Comparison of ENCODE assay signal across 17 cellular contexts in the genomic region with DNA sequence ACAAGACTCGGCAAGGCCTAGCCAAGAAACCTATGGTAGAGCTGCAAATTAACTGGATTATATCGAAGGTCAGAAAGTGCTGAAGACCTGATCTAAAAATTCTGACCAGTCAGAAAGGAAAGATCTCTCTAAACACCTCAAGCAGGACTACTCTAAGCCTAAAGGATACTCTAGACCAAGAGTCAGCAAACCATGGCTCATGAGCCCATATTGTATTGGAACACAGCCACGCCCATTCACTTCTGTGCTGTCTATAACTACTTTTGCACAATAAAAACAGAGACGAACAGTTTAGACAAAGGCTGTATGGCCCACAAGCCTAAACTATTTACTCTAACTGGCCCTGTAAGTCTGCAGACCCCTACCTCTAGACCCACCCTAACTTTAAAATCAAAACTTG. TPM values are rescaled to one million over a fixed set of nuclear protein-coding genes. Genes with fewer than 3 reads are reported as not detected.
DNase-seq lines count a peak whose midpoint lies in the region; ATAC-seq, FAIRE-seq and TF ChIP-seq lines count a peak whose summit lies in the region.
"Had no signal": no experiment of that assay in that cellular context is flagged by ENCODE, and none has a peak within 500 bp of the region (broad histone marks: within the 10 kb centered on the region; RNA-seq: fewer than 3 reads in every experiment).

No MANE protein-coding gene starts in this region.

- H3K4me1 Mint-ChIP-seq in T-helper 17 cell (peaks cover 12% of the 10 kb centered on the region), mesothelial cell of epicardium (peaks cover 12% of the 10 kb centered on the region)

- FAIRE-seq in A549 (lab: Jason Lieb, UNC): no peak

- ATAC-seq in A549 (peak; percentile 42 to 49; a peak in 4 of 6 replicates), DND-41 (ENCODE audit: insufficient read depth, low read depth) (0 out of 3 replicates have a peak, but pooled peaks have one; percentile 25), T-helper 17 cell (no peak), HG02981 (IDR thresholded peaks at IDR 0.05; ENCODE audit: unreplicated experiment) (no peak)

- H2AFZ ChIP-seq in DND-41 (ENCODE audit: low read depth, low read length): no peak overlapping the region

- 92% methylated on average over 4 of the region's 4 CpGs for WGBS in A549 (ENCODE audit: missing lambda C conversion rate)

- H3K27me3 Mint-ChIP-seq in T-helper 17 cell (no peaks in the 10 kb centered on the region), mesothelial cell of epicardium (ENCODE audit: low read depth) (no peaks in the 10 kb centered on the region)
- H3K27me3 Mint-ChIP-seq: CD4-positive, alpha-beta memory T cell had no signal

- TF ChIP-seq CTCF in A549 (IDR thresholded peaks at IDR 0.05): no peak
- TF ChIP-seq CTCF in DND-41 (IDR thresholded peaks at IDR 0.05; ENCODE audit: borderline replicate concordance, extremely low read depth, low read length, poor library complexity, severe bottlenecking): no peak
- no peak for TF ChIP-seq CTCF in mesothelial cell of epicardium (IDR thresholded peaks at IDR 0.05; ENCODE audit: unreplicated experiment)

- H3K9me3 ChIP-seq in A549 (peaks cover 10% of the 10 kb centered on the region), DND-41 (ENCODE audit: insufficient read depth, low read length, severe bottlenecking) (no peaks in the 10 kb centered on the region), T-helper 17 cell (ENCODE audit: control insufficient read depth, low read length, poor library complexity, severe bottlenecking) (no peaks in the 10 kb centered on the region)

- no peaks in the 10 kb centered on the region for H3K27me3 ChIP-seq in DND-41 (ENCODE audit: insufficient read depth, low read length, poor library complexity)
- H3K27me3 ChIP-seq: SJCRH30 had no signal

- peaks cover 10% of the 10 kb centered on the region for H3K9me3 Mint-ChIP-seq in mesothelial cell of epicardium

- peaks cover 12% of the 10 kb centered on the region; the same call in 1 of the 2 replicates for H3K36me3 ChIP-seq in DND-41 (ENCODE audit: insufficient read depth, low read length)

- no peak for TF ChIP-seq RAD21 in A549 (conservative IDR thresholded peaks at IDR 0.05 in 1 of 2, IDR thresholded peaks at IDR 0.05 in 1 of 2)

- CTCF ChIA-PET in A549 (lab: Yijun Ruan, JAX): interaction anchor here (0.9 to 4.8 kb wide), 4 partner anchors 17 to 137 kb away, joined by 4 to 23 read pairs (median 8); a partner anchor contains a TSS

- POLR2A ChIA-PET in A549 (lab: Yijun Ruan, JAX): interaction anchor here (1.7 kb wide), 1 partner anchor 19 kb away, joined by 6 read pairs; a partner anchor contains a TSS

- H3K4me3 Mint-ChIP-seq in T-helper 17 cell (peak overlapping the region; percentile 12), mesothelial cell of epicardium (no peak overlapping the region)
- H3K4me3 Mint-ChIP-seq: CD4-positive, alpha-beta memory T cell had no signal

- H4K20me1 ChIP-seq in DND-41 (ENCODE audit: insufficient read depth, low read length): peaks cover 88% of the 10 kb centered on the region

- H3K4me2 ChIP-seq in A549: no peak overlapping the region
- no peak overlapping the region for H3K4me2 ChIP-seq in DND-41 (ENCODE audit: insufficient read depth, low read length)

- no peak for TF ChIP-seq POLR2A in A549 (IDR thresholded peaks at IDR 0.05; ENCODE audit: low read length)

- H3K27ac Mint-ChIP-seq in T-helper 17 cell: no peak overlapping the region
- H3K27ac Mint-ChIP-seq in mesothelial cell of epicardium: peak overlapping the region; percentile 59

- no peak for TF ChIP-seq EP300 in A549 (IDR thresholded peaks at IDR 0.05)

- no peak overlapping the region for H3K9ac ChIP-seq in DND-41 (ENCODE audit: low read depth, low read length)

- no peak overlapping the region for H3K27ac ChIP-seq in A549
- no peak overlapping the region for H3K27ac ChIP-seq in DND-41 (ENCODE audit: low read length)
- H3K27ac ChIP-seq: RWPE1, SJCRH30 had no signal

- H3K4me3 ChIP-seq in A549 (no peak overlapping the region), DND-41 (ENCODE audit: low read depth in 1 of 2, low read length in 2 of 2) (no peak overlapping the region)
- H3K4me3 ChIP-seq: SJCRH30 had no signal

- peaks cover 55% of the 10 kb centered on the region for H3K4me1 ChIP-seq in A549
- peaks cover 5% of the 10 kb centered on the region; the same call in 1 of the 2 replicates for H3K4me1 ChIP-seq in DND-41 (ENCODE audit: insufficient read depth, low read length)
- H3K4me1 ChIP-seq: SJCRH30 had no signal

- DNase-seq in A549 (ENCODE audit: low read depth in 1 of 2, low spot score in 1 of 2) (no peak), DND-41 (no peak), T-helper 17 cell (no peak), mesothelial cell of epicardium (ENCODE audit: low spot score in 2 of 2, unreplicated experiment in 2 of 2) (no peak), T-helper 9 cell (no peak), NCI-H446 treated with DMSO at 0.1 percent for 48 hours (lab: John Stamatoyannopoulos, UW) (no peak)
- no peak for DNase-seq in stimulated activated CD4-positive, alpha-beta T cell treated with anti-CD3 and anti-CD28 coated beads, Interleukin-4, amount 100 ng/mL, for 1 hour
- DNase-seq: Calu3; DMS53; NCI-H1105; NCI-H1694 treated with DMSO at 0.1 percent for 48 hours; NK-92 treated with Interleukin-12 subunit alpha and Interleukin-12 subunit beta, amount 100 ng/mL, for 24 hours; SJCRH30; SW 1271 had no signal

- H3K36me3 Mint-ChIP-seq in T-helper 17 cell (ENCODE audit: low read depth): no peaks in the 10 kb centered on the region
- peaks cover 12% of the 10 kb centered on the region for H3K36me3 Mint-ChIP-seq in mesothelial cell of epicardium

- peaks cover 100% of the 10 kb centered on the region for H3K79me2 ChIP-seq in DND-41 (ENCODE audit: insufficient read depth, low read length)

TF ChIP-seq in A549, 52 proteins besides CTCF, POLR2A, EP300 and RAD21:
- TF ChIP-seq KDM5A (IDR thresholded peaks at IDR 0.05) (no peak), GATA3 (IDR thresholded peaks at IDR 0.05; ENCODE audit: borderline replicate concordance) (no peak), CBX8 (IDR thresholded peaks at IDR 0.05) (no peak), NR3C1 (IDR thresholded peaks at IDR 0.05) (no peak), HOXB5 (CRISPR knock-in tag; IDR thresholded peaks at IDR 0.05) (no peak), ESRRA (IDR thresholded peaks at IDR 0.05; ENCODE audit: borderline replicate concordance, low read length) (no peak), SREBF2 (IDR thresholded peaks at IDR 0.05) (no peak), RARB (CRISPR knock-in tag; IDR thresholded peaks at IDR 0.05) (no peak), ZSCAN20 (CRISPR knock-in tag; IDR thresholded peaks at IDR 0.05) (no peak), ZC3H11A (IDR thresholded peaks at IDR 0.05) (no peak), RFX5 (IDR thresholded peaks at IDR 0.05) (no peak), EHF (CRISPR knock-in tag; IDR thresholded peaks at IDR 0.05) (no peak), ZNF302 (CRISPR knock-in tag; IDR thresholded peaks at IDR 0.05) (no peak), HOXA7 (CRISPR knock-in tag; IDR thresholded peaks at IDR 0.05) (no peak)
- TF ChIP-seq, protein P1, sequence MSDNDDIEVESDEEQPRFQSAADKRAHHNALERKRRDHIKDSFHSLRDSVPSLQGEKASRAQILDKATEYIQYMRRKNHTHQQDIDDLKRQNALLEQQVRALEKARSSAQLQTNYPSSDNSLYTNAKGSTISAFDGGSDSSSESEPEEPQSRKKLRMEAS (IDR thresholded peaks at IDR 0.05): no peak
- TF ChIP-seq, protein P2, sequence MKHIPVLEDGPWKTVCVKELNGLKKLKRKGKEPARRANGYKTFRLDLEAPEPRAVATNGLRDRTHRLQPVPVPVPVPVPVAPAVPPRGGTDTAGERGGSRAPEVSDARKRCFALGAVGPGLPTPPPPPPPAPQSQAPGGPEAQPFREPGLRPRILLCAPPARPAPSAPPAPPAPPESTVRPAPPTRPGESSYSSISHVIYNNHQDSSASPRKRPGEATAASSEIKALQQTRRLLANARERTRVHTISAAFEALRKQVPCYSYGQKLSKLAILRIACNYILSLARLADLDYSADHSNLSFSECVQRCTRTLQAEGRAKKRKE (CRISPR knock-in tag; IDR thresholded peaks at IDR 0.05; ENCODE audit: low read depth): no peak
- TF ChIP-seq, protein P3, sequence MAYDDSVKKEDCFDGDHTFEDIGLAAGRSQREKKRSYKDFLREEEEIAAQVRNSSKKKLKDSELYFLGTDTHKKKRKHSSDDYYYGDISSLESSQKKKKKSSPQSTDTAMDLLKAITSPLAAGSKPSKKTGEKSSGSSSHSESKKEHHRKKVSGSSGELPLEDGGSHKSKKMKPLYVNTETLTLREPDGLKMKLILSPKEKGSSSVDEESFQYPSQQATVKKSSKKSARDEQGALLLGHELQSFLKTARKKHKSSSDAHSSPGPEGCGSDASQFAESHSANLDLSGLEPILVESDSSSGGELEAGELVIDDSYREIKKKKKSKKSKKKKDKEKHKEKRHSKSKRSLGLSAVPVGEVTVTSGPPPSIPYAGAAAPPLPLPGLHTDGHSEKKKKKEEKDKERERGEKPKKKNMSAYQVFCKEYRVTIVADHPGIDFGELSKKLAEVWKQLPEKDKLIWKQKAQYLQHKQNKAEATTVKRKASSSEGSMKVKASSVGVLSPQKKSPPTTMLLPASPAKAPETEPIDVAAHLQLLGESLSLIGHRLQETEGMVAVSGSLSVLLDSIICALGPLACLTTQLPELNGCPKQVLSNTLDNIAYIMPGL (CRISPR knock-in tag; IDR thresholded peaks at IDR 0.05; ENCODE audit: borderline replicate concordance): no peak
- TF ChIP-seq, protein P4, sequence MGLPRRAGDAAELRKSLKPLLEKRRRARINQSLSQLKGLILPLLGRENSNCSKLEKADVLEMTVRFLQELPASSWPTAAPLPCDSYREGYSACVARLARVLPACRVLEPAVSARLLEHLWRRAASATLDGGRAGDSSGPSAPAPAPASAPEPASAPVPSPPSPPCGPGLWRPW (IDR thresholded peaks at IDR 0.05): no peak

RNA-seq across cellular contexts. Expression of a gene that starts 18.7 kb away (rescaled TPM):
- 302 and 336 TPM in 2 replicates for polyA plus RNA-seq in A549 (2011; rRNA removed)
- 195 and 217 TPM in 2 replicates for polyA plus RNA-seq in A549 (2012; cell fraction: cytosol; rRNA removed)
- 194 and 224 TPM in 2 replicates for polyA plus RNA-seq in A549 (2012; cell fraction: nucleus; rRNA removed)
- polyA plus RNA-seq in A549 (2017; fragmentation: RNase III; extraction: RNeasy Plus Mini Kit Qiagen cat#74134 plus additional on column Dnase treatment): 367 to 403 TPM (median 394 TPM) in 3 replicates
- 164 and 187 TPM in 2 replicates for polyA minus RNA-seq in A549 (2011; rRNA and poly(A)+ RNA removed)
- 100 to 1,000 TPM in 1 of 2 donors, 10 to 100 TPM in 1; 92.7 to 114 TPM for total RNA-seq in T-helper 17 cell
- 173 to 179 TPM (median 178 TPM) in 3 replicates for total RNA-seq in mesothelial cell of epicardium

Comparison
In these comparisons a context has a peak if more than half of its experiments do, and no peak if none do; other contexts are left out.
1. ATAC-seq: peak in A549 (2 of 2) and DND-41 (single experiment); none in T-helper 17 cell (single experiment) and HG02981 (single experiment).